Comparison of ENCODE assay signal across 16 cellular contexts in genomic region chr22:24995649-24996180, GRCh38. TPM values are rescaled to one million over a fixed set of nuclear protein-coding genes. Genes with fewer than 3 reads are reported as not detected.
DNase-seq lines count a peak whose midpoint lies in the region; ATAC-seq and TF ChIP-seq lines count a peak whose summit lies in the region.
"Had no signal": no experiment of that assay in that cellular context is flagged by ENCODE, and none has a peak within 500 bp of the region (broad histone marks: within the 10 kb centered on the region; RNA-seq: fewer than 3 reads in every experiment).

No MANE protein-coding gene starts in this region.

- no peak for DNase-seq in activated CD4-positive, alpha-beta T cell treated with anti-CD3 and anti-CD28 coated beads, Interleukin-2, amount 10 ng/mL, durations not matched to agents 24 days and 14 days
- DNase-seq in activated CD4-positive, alpha-beta T cell treated with anti-CD3 and anti-CD28 coated beads, Interleukin-2, amount 50 U/mL, for 48 hours = no peak
- peak; percentile 49 for DNase-seq in NCI-H524 treated with DMSO at 0.1 percent for 48 hours (lab: John Stamatoyannopoulos, UW)
- no peak for DNase-seq in esophagus squamous epithelium (lab: John Stamatoyannopoulos, UW)
- DNase-seq in smooth muscle cell (lab: John Stamatoyannopoulos, UW; ENCODE audit: unreplicated experiment) = no peak
- DNase-seq in sigmoid colon = no peak
- no peak for DNase-seq in prostate gland (ENCODE audit: low spot score)
- DNase-seq: HFFc6, lower lobe of right lung, NCI-H1092, nucleus accumbens had no signal

- no peaks in the 10 kb centered on the region for H3K79me2 ChIP-seq in smooth muscle cell (ENCODE audit: low read depth)

- no peak overlapping the region for H3K9ac ChIP-seq in smooth muscle cell (ENCODE audit: low read depth)

- intact Hi-C loops in activated CD4-positive, alpha-beta T cell treated with anti-CD3 and anti-CD28 coated beads, Interleukin-2, amount 10 ng/mL, durations not matched to agents 24 days and 14 days (cut with micrococcal nuclease) = loop anchor here (2.0 kb wide), 1 partner anchor 59 kb away; no protein-coding TSS in a partner anchor
- intact Hi-C loops in esophagus squamous epithelium (cut with DNase I) = no loop called here
- intact Hi-C loops in sigmoid colon (cut with DNase I) = no loop called here
- intact Hi-C loops in prostate gland (cut with DNase I) = no loop called here

- H3K9me3 ChIP-seq in esophagus squamous epithelium (no peaks in the 10 kb centered on the region), smooth muscle cell (replicated peaks; ENCODE audit: low read depth) (no peaks in the 10 kb centered on the region), sigmoid colon (no peaks in the 10 kb centered on the region), prostate gland (no peaks in the 10 kb centered on the region)
- H3K9me3 ChIP-seq: lower lobe of right lung had no signal

- 67 to 70% methylated on average over 1 of the region's 2 CpGs for WGBS in esophagus squamous epithelium, 2 donors
- 67% methylated on average over 2 of the region's 2 CpGs for whole genome bisulfite sequencing in smooth muscle cell (ENCODE audit: low lambda C conversion rate)
- 88 to 91% methylated on average over 2 of the region's 2 CpGs for WGBS in sigmoid colon, 2 donors
- WGBS in prostate gland = 88% methylated on average over 2 of the region's 2 CpGs

- no peaks in the 10 kb centered on the region for H3K27me3 ChIP-seq in esophagus squamous epithelium
- H3K27me3 ChIP-seq in smooth muscle cell (ENCODE audit: low read depth) = no peaks in the 10 kb centered on the region
- no peaks in the 10 kb centered on the region for H3K27me3 ChIP-seq in sigmoid colon
- no peaks in the 10 kb centered on the region for H3K27me3 ChIP-seq in prostate gland (replicated peaks; ENCODE audit: insufficient read depth)

- peak overlapping the region; percentile 44 for H3K4me2 ChIP-seq in smooth muscle cell

- H3K4me3 ChIP-seq in esophagus squamous epithelium = no peak overlapping the region
- no peak overlapping the region for H3K4me3 ChIP-seq in smooth muscle cell
- H3K4me3 ChIP-seq in sigmoid colon = no peak overlapping the region
- no peak overlapping the region for H3K4me3 ChIP-seq in prostate gland
- H3K4me3 ChIP-seq: lower lobe of right lung had no signal

- peaks cover 17% of the 10 kb centered on the region for H3F3A ChIP-seq in smooth muscle cell (ENCODE audit: low read depth)

- peaks cover 47% of the 10 kb centered on the region for H3K4me1 Mint-ChIP-seq in activated CD4-positive, alpha-beta T cell treated with anti-CD3 and anti-CD28 coated beads, Interleukin-2, amount 10 ng/mL, durations not matched to agents 24 days and 14 days
- no peaks in the 10 kb centered on the region for H3K4me1 Mint-ChIP-seq in stimulated activated memory B cell treated with anti-CD40 and anti-IgM and Interleukin-4, amounts not matched to agents 10 μg/mL and 1 μg/mL and 100 μg/mL, for 72 hours

- no peak for ATAC-seq in stimulated activated memory B cell treated with anti-CD40 and anti-IgM and Interleukin-4, amounts not matched to agents 10 μg/mL and 1 μg/mL and 100 μg/mL, for 72 hours
- ATAC-seq: esophagus mucosa had no signal

- H3K9me3 Mint-ChIP-seq in activated CD4-positive, alpha-beta T cell treated with anti-CD3 and anti-CD28 coated beads, Interleukin-2, amount 10 ng/mL, durations not matched to agents 24 days and 14 days = no peaks in the 10 kb centered on the region
- no peaks in the 10 kb centered on the region for H3K9me3 Mint-ChIP-seq in stimulated activated memory B cell treated with anti-CD40 and anti-IgM and Interleukin-4, amounts not matched to agents 10 μg/mL and 1 μg/mL and 100 μg/mL, for 72 hours

- H4K20me1 ChIP-seq in smooth muscle cell (ENCODE audit: low read depth) = peaks cover 4% of the 10 kb centered on the region

- TF ChIP-seq CTCF in esophagus squamous epithelium (IDR thresholded peaks at IDR 0.05) (no peak), smooth muscle cell (IDR thresholded peaks at IDR 0.05; ENCODE audit: borderline replicate concordance, insufficient read depth, poor library complexity, severe bottlenecking) (no peak), sigmoid colon (IDR thresholded peaks at IDR 0.05) (no peak), prostate gland (IDR thresholded peaks at IDR 0.05) (no peak)

- H3K4me1 ChIP-seq in esophagus squamous epithelium = peaks cover 47 to 68% (median 50%) of the 10 kb centered on the region in 3 donors
- peaks cover 24% of the 10 kb centered on the region for H3K4me1 ChIP-seq in smooth muscle cell (ENCODE audit: low read depth)
- H3K4me1 ChIP-seq in sigmoid colon = peaks cover 0 to 5% (median 2%) of the 10 kb centered on the region in 4 donors
- H3K4me1 ChIP-seq in prostate gland (replicated peaks) = peaks cover 9% of the 10 kb centered on the region

- H3K27ac Mint-ChIP-seq in activated CD4-positive, alpha-beta T cell treated with anti-CD3 and anti-CD28 coated beads, Interleukin-2, amount 10 ng/mL, durations not matched to agents 24 days and 14 days = peak overlapping the region; percentile 11
- H3K27ac Mint-ChIP-seq in stimulated activated memory B cell treated with anti-CD40 and anti-IgM and Interleukin-4, amounts not matched to agents 10 μg/mL and 1 μg/mL and 100 μg/mL, for 72 hours = no peak overlapping the region
- H3K27ac Mint-ChIP-seq: HFFc6 had no signal

- no peak overlapping the region for H3K4me3 Mint-ChIP-seq in activated CD4-positive, alpha-beta T cell treated with anti-CD3 and anti-CD28 coated beads, Interleukin-2, amount 10 ng/mL, durations not matched to agents 24 days and 14 days
- H3K4me3 Mint-ChIP-seq in stimulated activated memory B cell treated with anti-CD40 and anti-IgM and Interleukin-4, amounts not matched to agents 10 μg/mL and 1 μg/mL and 100 μg/mL, for 72 hours = no peak overlapping the region
- H3K4me3 Mint-ChIP-seq: HFFc6 had no signal

- H2AFZ ChIP-seq in smooth muscle cell (ENCODE audit: low read depth) = no peak overlapping the region

- H3K36me3 Mint-ChIP-seq in activated CD4-positive, alpha-beta T cell treated with anti-CD3 and anti-CD28 coated beads, Interleukin-2, amount 10 ng/mL, durations not matched to agents 24 days and 14 days (ENCODE audit: low read depth) = no peaks in the 10 kb centered on the region
- no peaks in the 10 kb centered on the region for H3K36me3 Mint-ChIP-seq in stimulated activated memory B cell treated with anti-CD40 and anti-IgM and Interleukin-4, amounts not matched to agents 10 μg/mL and 1 μg/mL and 100 μg/mL, for 72 hours

- TF ChIP-seq POLR2A in esophagus squamous epithelium (IDR thresholded peaks at IDR 0.05) (no peak), sigmoid colon (IDR thresholded peaks at IDR 0.05) (no peak), prostate gland (IDR thresholded peaks at IDR 0.05) (no peak)

- TF ChIP-seq EP300 in sigmoid colon (IDR thresholded peaks at IDR 0.05) = no peak

- peaks cover 4% of the 10 kb centered on the region for H3K27me3 Mint-ChIP-seq in activated CD4-positive, alpha-beta T cell treated with anti-CD3 and anti-CD28 coated beads, Interleukin-2, amount 10 ng/mL, durations not matched to agents 24 days and 14 days
- peaks cover 32% of the 10 kb centered on the region for H3K27me3 Mint-ChIP-seq in stimulated activated memory B cell treated with anti-CD40 and anti-IgM and Interleukin-4, amounts not matched to agents 10 μg/mL and 1 μg/mL and 100 μg/mL, for 72 hours

- peak overlapping the region; percentile 73 to 96 (median 88) for H3K27ac ChIP-seq in esophagus squamous epithelium
- H3K27ac ChIP-seq in smooth muscle cell (ENCODE audit: low read depth) = no peak overlapping the region
- no peak overlapping the region for H3K27ac ChIP-seq in sigmoid colon
- H3K27ac ChIP-seq in prostate gland = no peak overlapping the region

- no peaks in the 10 kb centered on the region for H3K36me3 ChIP-seq in esophagus squamous epithelium
- no peaks in the 10 kb centered on the region for H3K36me3 ChIP-seq in smooth muscle cell (ENCODE audit: low read depth)
- no peaks in the 10 kb centered on the region for H3K36me3 ChIP-seq in sigmoid colon
- H3K36me3 ChIP-seq in prostate gland = no peaks in the 10 kb centered on the region
- H3K36me3 ChIP-seq: lower lobe of right lung had no signal

RNA-seq across cellular contexts. Expression of gene KIAA1671, which starts 43.2 kb away (rescaled TPM):
- 11.2 and 11.4 TPM in 2 replicates for total RNA-seq in activated CD4-positive, alpha-beta T cell treated with anti-CD3 and anti-CD28 coated beads, Interleukin-2, amount 10 ng/mL, durations not matched to agents 24 days and 14 days
- total RNA-seq in esophagus squamous epithelium = 10 to 100 TPM; 43.1 to 73.2 (median 47.5) TPM
- 4.8 and 7.6 TPM in 2 replicates for total RNA-seq in smooth muscle cell
- polyA plus RNA-seq in smooth muscle cell = 1.7 and 3.4 TPM in 2 replicates
- 10 to 100 TPM in 1 of 4 donors, 1 to 10 TPM in 3; 6.3 to 18.8 (median 7.6) TPM for total RNA-seq in sigmoid colon
- 10 to 100 TPM; 10.2 to 34.2 (median 16.4) TPM for polyA plus RNA-seq in sigmoid colon
- total RNA-seq in prostate gland = 10 to 100 TPM; 44.8 to 53.1 TPM

RNA-seq across cellular contexts. Expression of gene LHFPL7, which starts 49.2 kb away (rescaled TPM):
- total RNA-seq in activated CD4-positive, alpha-beta T cell treated with anti-CD3 and anti-CD28 coated beads, Interleukin-2, amount 10 ng/mL, durations not matched to agents 24 days and 14 days = not detected in 2 replicates
- total RNA-seq in esophagus squamous epithelium (not detected), smooth muscle cell (not detected in 2 replicates), sigmoid colon (not detected), prostate gland (not detected)
- polyA plus RNA-seq in smooth muscle cell (not detected in 2 replicates), sigmoid colon (not detected)
- total RNA-seq: esophagus mucosa, HFFc6, HT1080, lower lobe of right lung, temporal lobe had no signal
- polyA plus RNA-seq: adipose tissue had no signal

Comparison
In these comparisons a context has a peak if more than half of its experiments do, and no peak if none do; other contexts are left out.
1. H3K27ac ChIP-seq: peak in esophagus squamous epithelium (4 of 4); none in smooth muscle cell (single experiment), sigmoid colon (0 of 4) and prostate gland (0 of 2).